Comparison of ENCODE assay signal across 13 cellular contexts in genomic region chr20:62400021-62400420, GRCh38. TPM values are rescaled to one million over a fixed set of nuclear protein-coding genes. Genes with fewer than 3 reads are reported as not detected.
DNase-seq lines count a peak whose midpoint lies in the region; ATAC-seq and TF ChIP-seq lines count a peak whose summit lies in the region.
"Had no signal": no experiment of that assay in that cellular context is flagged by ENCODE, and none has a peak within 500 bp of the region (broad histone marks: within the 10 kb centered on the region; RNA-seq: fewer than 3 reads in every experiment).

No MANE protein-coding gene starts in this region.

- no peaks in the 10 kb centered on the region for H3F3A ChIP-seq in SK-N-SH (replicated peaks; ENCODE audit: insufficient read depth)

- H3K4me2 ChIP-seq in SK-N-SH, result no peak overlapping the region

- no peak for TF ChIP-seq EP300 in SK-N-SH (IDR thresholded peaks at IDR 0.05; ENCODE audit: borderline replicate concordance in 1 of 2, low read depth in 1 of 2, low read length in 1 of 2)

- H3K27me3 ChIP-seq in SK-N-SH (ENCODE audit: insufficient read depth), result no peaks in the 10 kb centered on the region
- H3K27me3 ChIP-seq: SJCRH30 had no signal

- TF ChIP-seq CTCF in SK-N-SH (IDR thresholded peaks at IDR 0.05), result no peak

- ATAC-seq in HG03045 (IDR thresholded peaks at IDR 0.05; ENCODE audit: unreplicated experiment), result no peak
- ATAC-seq: CD8-positive, alpha-beta T cell; K562 had no signal

- CTCF ChIA-PET in SK-N-SH (lab: Yijun Ruan, JAX), result interaction anchor here (0.9 to 1.6 kb wide), 5 partner anchors 10 to 98 kb away, joined by 3 to 7 read pairs (median 4); partner anchors contain the start of genes ADRM1 and RPS21

- no peaks in the 10 kb centered on the region for H3K9me2 ChIP-seq in SK-N-SH

- WGBS in SK-N-SH (ENCODE audit: low lambda C conversion rate), result 86% methylated on average over 7 of the region's 7 CpGs

- DNase-seq in NCI-H345 (lab: John Stamatoyannopoulos, UW), result peak; percentile 25
- DNase-seq in NCI-H345 treated with DMSO at 0.1 percent for 48 hours (lab: John Stamatoyannopoulos, UW; ENCODE audit: unreplicated experiment), result no peak
- peak; percentile 89 for DNase-seq in DMS53 (lab: John Stamatoyannopoulos, UW)
- DNase-seq in NCI-H510A treated with DMSO at 0.1 percent for 48 hours (lab: John Stamatoyannopoulos, UW), result peak; percentile 56
- DNase-seq in SHP77 treated with DMSO at 0.1 percent for 48 hours (lab: John Stamatoyannopoulos, UW), result peak; percentile 91
- DNase-seq in NK-92 treated with Interleukin-12 subunit alpha and Interleukin-12 subunit beta, amount 100 ng/mL, for 24 hours (lab: John Stamatoyannopoulos, UW), result no peak
- no peak for DNase-seq in SK-N-SH
- DNase-seq: CD8-positive, alpha-beta T cell; HCEC 1CT; NCI-H2029 treated with DMSO at 0.1 percent for 48 hours; SJCRH30 had no signal

- H2AFZ ChIP-seq in SK-N-SH (ENCODE audit: low read depth), result no peak overlapping the region

- no peak for TF ChIP-seq RAD21 in SK-N-SH (IDR thresholded peaks at IDR 0.05; ENCODE audit: low read length)

- H4K20me1 ChIP-seq in SK-N-SH (ENCODE audit: insufficient read depth), result no peaks in the 10 kb centered on the region

- H3K27ac ChIP-seq in SK-N-SH (ENCODE audit: low read depth in 2 of 2, low read length in 1 of 2), result no peak overlapping the region
- H3K27ac ChIP-seq: SJCRH30 had no signal

- H3K9me3 ChIP-seq in SK-N-SH, result no peaks in the 10 kb centered on the region
- H3K9me3 ChIP-seq: SJCRH30 had no signal

- H3K9ac ChIP-seq in SK-N-SH, result no peak overlapping the region

- no peaks in the 10 kb centered on the region for H3K36me3 ChIP-seq in SK-N-SH (replicated peaks in 1 of 2; ENCODE audit: control insufficient read depth in 1 of 2, insufficient read depth in 2 of 2, low read length in 1 of 2)
- H3K36me3 ChIP-seq: SJCRH30 had no signal

- H3K4me1 ChIP-seq in SK-N-SH (ENCODE audit: control insufficient read depth in 1 of 2, insufficient read depth in 2 of 2, low read depth in 1 of 2, low read length in 1 of 2), result peaks cover 0 to 21% of the 10 kb centered on the region in 2 experiments; a peak in 1 of 4 replicates
- H3K4me1 ChIP-seq: SJCRH30 had no signal

- H3K4me3 ChIP-seq in SK-N-SH (ENCODE audit: low read depth in 2 of 2, low read length in 1 of 2), result no peak overlapping the region
- H3K4me3 ChIP-seq: K562, SJCRH30 had no signal

- H3K79me2 ChIP-seq in SK-N-SH (ENCODE audit: insufficient read depth), result peaks cover 5% of the 10 kb centered on the region; the same call in 1 of the 2 replicates

- POLR2A ChIA-PET in SK-N-SH (lab: Yijun Ruan, JAX), result interaction anchor here (1.2 to 2.3 kb wide), 2 partner anchors 10 to 13 kb away, joined by 4 to 12 read pairs; partner anchors contain the start of gene RPS21

TF ChIP-seq in SK-N-SH, 30 proteins besides CTCF, POLR2A, EP300 and RAD21:
- TF ChIP-seq FOSL2 (IDR thresholded peaks at IDR 0.05; ENCODE audit: borderline replicate concordance, low read depth) (no peak), JUND (IDR thresholded peaks at IDR 0.05) (no peak), USF1 (IDR thresholded peaks at IDR 0.05; ENCODE audit: borderline replicate concordance, low read depth) (no peak), GATA2 (CRISPR knock-in tag; IDR thresholded peaks at IDR 0.05) (no peak), TCF12 (IDR thresholded peaks at IDR 0.05) (no peak), TAF1 (IDR thresholded peaks at IDR 0.05; ENCODE audit: borderline replicate concordance, low read depth, low read length) (no peak), POLR2AphosphoS5 (IDR thresholded peaks at IDR 0.05; ENCODE audit: low read depth, low read length) (no peak), FOXJ3 (CRISPR knock-in tag; IDR thresholded peaks at IDR 0.05) (no peak), REST (IDR thresholded peaks at IDR 0.05; ENCODE audit: low read depth, low read length) (no peak), SIN3A (IDR thresholded peaks at IDR 0.05; ENCODE audit: borderline replicate concordance, low read depth, low read length) (no peak), MXI1 (IDR thresholded peaks at IDR 0.05; ENCODE audit: low read depth, low read length) (no peak), IRF3 (IDR thresholded peaks at IDR 0.05; ENCODE audit: low read depth, low read length) (no peak), CHD2 (IDR thresholded peaks at IDR 0.05; ENCODE audit: low read length, partially characterized antibody) (no peak), USF2 (IDR thresholded peaks at IDR 0.05; ENCODE audit: borderline replicate concordance, low read depth, low read length) (no peak)
TF ChIP-seq in SK-N-SH: peak in this region for 0.

RNA-seq across cellular contexts. Expression of gene CABLES2, which starts 7.1 kb away (rescaled TPM):
- polyA plus RNA-seq in SK-N-SH (2012; rRNA removed), result 4.2 and 4.8 TPM in 2 replicates
- 2.8 and 4.3 TPM in 2 replicates for polyA plus RNA-seq in SK-N-SH (2012; cell fraction: cytosol; rRNA removed)
- 6.6 and 7.6 TPM in 2 replicates for polyA plus RNA-seq in SK-N-SH (2012; cell fraction: nucleus; rRNA removed)

RNA-seq across cellular contexts. Expression of gene RPS21, which starts 13.1 kb away (rescaled TPM):
- 11,376 and 16,625 TPM in 2 replicates for polyA plus RNA-seq in SK-N-SH (2012; rRNA removed)
- 13,224 and 13,754 TPM in 2 replicates for polyA plus RNA-seq in SK-N-SH (2012; cell fraction: cytosol; rRNA removed)
- polyA plus RNA-seq in SK-N-SH (2012; cell fraction: nucleus; rRNA removed), result 2,698 and 3,651 TPM in 2 replicates

RNA-seq across cellular contexts. Expression of gene RBBP8NL, which starts 27.3 kb away (rescaled TPM):
- polyA plus RNA-seq in SK-N-SH (2012; rRNA removed), result not detected in 2 replicates
- polyA plus RNA-seq in SK-N-SH (2012; cell fraction: cytosol; rRNA removed), result 0.01 TPM in 1 of 2 replicates, not detected in the other
- polyA plus RNA-seq in SK-N-SH (2012; cell fraction: nucleus; rRNA removed), result not detected in 2 replicates
- polyA plus RNA-seq: K562 had no signal

RNA-seq across cellular contexts. Expression of gene LAMA5, which starts 32.9 kb away (rescaled TPM):
- polyA plus RNA-seq in SK-N-SH (2012; rRNA removed), result 16.1 and 27.2 TPM in 2 replicates
- polyA plus RNA-seq in SK-N-SH (2012; cell fraction: cytosol; rRNA removed), result 9.9 and 17.8 TPM in 2 replicates
- 127 and 252 TPM in 2 replicates for polyA plus RNA-seq in SK-N-SH (2012; cell fraction: nucleus; rRNA removed)

Comparison
In these comparisons a context has a peak if more than half of its experiments do, and no peak if none do; other contexts are left out.
1. DNase-seq: peak in NCI-H345 (single experiment), DMS53 (single experiment), NCI-H510A treated with DMSO at 0.1 percent for 48 hours (single experiment) and SHP77 treated with DMSO at 0.1 percent for 48 hours (single experiment); none in NCI-H345 treated with DMSO at 0.1 percent for 48 hours (single experiment), NK-92 treated with Interleukin-12 subunit alpha and Interleukin-12 subunit beta, amount 100 ng/mL, for 24 hours (single experiment) and SK-N-SH (single experiment).